In the genomic region with DNA sequence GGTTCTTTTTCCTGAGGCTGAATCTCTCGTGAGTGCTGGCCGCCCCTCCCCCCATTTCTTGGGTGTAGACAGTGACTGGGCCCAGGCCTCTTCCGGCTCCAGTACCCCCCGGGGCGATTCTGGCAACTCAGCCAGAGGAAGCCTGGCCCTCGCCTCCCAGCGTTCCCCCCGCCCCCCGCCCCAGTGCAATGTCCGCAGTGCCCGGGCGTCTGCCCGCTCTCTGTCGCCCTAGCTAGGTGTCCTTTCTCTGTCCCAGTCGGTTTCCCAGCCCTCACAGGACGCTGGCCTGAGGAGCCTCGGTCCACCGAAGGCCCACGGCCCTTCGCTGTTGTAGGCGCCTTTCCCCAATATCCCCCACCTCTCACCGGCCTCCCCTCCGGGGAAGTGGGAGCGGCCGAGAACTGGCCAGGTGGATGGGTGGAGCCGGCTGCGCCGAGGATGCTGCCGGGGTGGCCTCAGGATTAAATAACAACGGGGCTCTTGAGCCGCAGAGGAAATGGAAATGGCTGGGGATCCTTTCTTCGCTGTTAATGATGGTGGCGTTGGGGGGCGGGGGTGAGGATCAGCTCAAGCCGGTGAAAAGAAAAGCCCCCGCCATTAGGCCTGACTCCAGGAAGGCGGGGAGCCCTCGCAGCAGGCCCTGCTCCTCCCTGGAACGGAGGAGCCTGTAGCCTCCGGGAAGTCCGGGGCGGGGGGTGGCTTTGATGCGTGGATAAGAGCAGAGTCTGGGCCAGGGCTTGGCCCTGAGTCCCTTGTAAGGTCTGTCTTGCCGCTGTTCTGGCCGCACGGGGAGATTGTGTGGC, we compare ENCODE assay signal across 1 cellular context.
A peak's percentile ranks its signal among the peaks of the same experiment; 100 is the strongest.
TF ChIP-seq lines count a peak whose summit lies in the region.

No MANE protein-coding gene starts in this region.

TF ChIP-seq in K562, 482 proteins besides CTCF, POLR2A, EP300 and RAD21 (continued from another document and continues in another):
- TF ChIP-seq NFRKB (IDR thresholded peaks at IDR 0.05; ENCODE audit: low read depth): peak; percentile 54; the same call in 1 of the 2 replicates
- no peak for TF ChIP-seq EWSR1 (IDR thresholded peaks at IDR 0.05; ENCODE audit: borderline replicate concordance, low read depth, partially characterized antibody)
- peak; percentile 76 for TF ChIP-seq ZFX (CRISPR knock-in tag; IDR thresholded peaks at IDR 0.05)
- TF ChIP-seq, protein P1, sequence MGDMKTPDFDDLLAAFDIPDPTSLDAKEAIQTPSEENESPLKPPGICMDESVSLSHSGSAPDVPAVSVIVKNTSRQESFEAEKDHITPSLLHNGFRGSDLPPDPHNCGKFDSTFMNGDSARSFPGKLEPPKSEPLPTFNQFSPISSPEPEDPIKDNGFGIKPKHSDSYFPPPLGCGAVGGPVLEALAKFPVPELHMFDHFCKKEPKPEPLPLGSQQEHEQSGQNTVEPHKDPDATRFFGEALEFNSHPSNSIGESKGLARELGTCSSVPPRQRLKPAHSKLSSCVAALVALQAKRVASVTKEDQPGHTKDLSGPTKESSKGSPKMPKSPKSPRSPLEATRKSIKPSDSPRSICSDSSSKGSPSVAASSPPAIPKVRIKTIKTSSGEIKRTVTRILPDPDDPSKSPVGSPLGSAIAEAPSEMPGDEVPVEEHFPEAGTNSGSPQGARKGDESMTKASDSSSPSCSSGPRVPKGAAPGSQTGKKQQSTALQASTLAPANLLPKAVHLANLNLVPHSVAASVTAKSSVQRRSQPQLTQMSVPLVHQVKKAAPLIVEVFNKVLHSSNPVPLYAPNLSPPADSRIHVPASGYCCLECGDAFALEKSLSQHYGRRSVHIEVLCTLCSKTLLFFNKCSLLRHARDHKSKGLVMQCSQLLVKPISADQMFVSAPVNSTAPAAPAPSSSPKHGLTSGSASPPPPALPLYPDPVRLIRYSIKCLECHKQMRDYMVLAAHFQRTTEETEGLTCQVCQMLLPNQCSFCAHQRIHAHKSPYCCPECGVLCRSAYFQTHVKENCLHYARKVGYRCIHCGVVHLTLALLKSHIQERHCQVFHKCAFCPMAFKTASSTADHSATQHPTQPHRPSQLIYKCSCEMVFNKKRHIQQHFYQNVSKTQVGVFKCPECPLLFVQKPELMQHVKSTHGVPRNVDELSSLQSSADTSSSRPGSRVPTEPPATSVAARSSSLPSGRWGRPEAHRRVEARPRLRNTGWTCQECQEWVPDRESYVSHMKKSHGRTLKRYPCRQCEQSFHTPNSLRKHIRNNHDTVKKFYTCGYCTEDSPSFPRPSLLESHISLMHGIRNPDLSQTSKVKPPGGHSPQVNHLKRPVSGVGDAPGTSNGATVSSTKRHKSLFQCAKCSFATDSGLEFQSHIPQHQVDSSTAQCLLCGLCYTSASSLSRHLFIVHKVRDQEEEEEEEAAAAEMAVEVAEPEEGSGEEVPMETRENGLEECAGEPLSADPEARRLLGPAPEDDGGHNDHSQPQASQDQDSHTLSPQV (IDR thresholded peaks at IDR 0.05): peak; percentile 36
- TF ChIP-seq SIN3A (IDR thresholded peaks at IDR 0.05; ENCODE audit: borderline replicate concordance in 2 of 2, control insufficient read depth in 1 of 2, low read depth in 2 of 2, low read length in 2 of 2): peak in 1 of 2 experiments; percentile 39; a peak in 1 of 4 replicates
- TF ChIP-seq ZNF589 (CRISPR knock-in tag; IDR thresholded peaks at IDR 0.05; ENCODE audit: low read depth): 0 out of 2 replicates have a peak, but pooled peaks have one; percentile 43
- peak; percentile 83 for TF ChIP-seq RBFOX2 (IDR thresholded peaks at IDR 0.05; ENCODE audit: low read depth, low read length)
- TF ChIP-seq UBTF (IDR thresholded peaks at IDR 0.05; ENCODE audit: borderline replicate concordance in 1 of 2, low read depth in 2 of 2, low read length in 2 of 2): peak in 1 of 2 experiments; percentile 58; a peak in 1 of 4 replicates
- TF ChIP-seq POLR2B (IDR thresholded peaks at IDR 0.05; ENCODE audit: low read depth, partially characterized antibody): peak; percentile 32
- peak; percentile 60 for TF ChIP-seq SUPT5H (IDR thresholded peaks at IDR 0.05)
- no peak for TF ChIP-seq HCFC1 (IDR thresholded peaks at IDR 0.05; ENCODE audit: low read depth, low read length)
- TF ChIP-seq EP400 (IDR thresholded peaks at IDR 0.05): peak; percentile 51; the same call in 1 of the 2 replicates
- TF ChIP-seq FOXK2 (conservative IDR thresholded peaks at IDR 0.05 in 1 of 2, IDR thresholded peaks at IDR 0.05 in 1 of 2; ENCODE audit: low read depth in 2 of 2): peak in 1 of 2 experiments; percentile 73; a peak in 1 of 4 replicates
- 0 out of 2 replicates have a peak, but pooled peaks have one; percentile 54 for TF ChIP-seq ZNF644 (tag; IDR thresholded peaks at IDR 0.05; ENCODE audit: low read depth)
- TF ChIP-seq CREM (IDR thresholded peaks at IDR 0.05; ENCODE audit: low read depth): peak; percentile 48
- no peak for TF ChIP-seq POLR2AphosphoS2 (IDR thresholded peaks at IDR 0.05; ENCODE audit: low read length)
- TF ChIP-seq DDX20 (tag; IDR thresholded peaks at IDR 0.05; ENCODE audit: low read depth): no peak
- peak; percentile 34 for TF ChIP-seq PCBP1 (IDR thresholded peaks at IDR 0.05; ENCODE audit: low read depth, low read length, poor library complexity, severe bottlenecking)
- TF ChIP-seq GABPB1 (CRISPR knock-in tag; IDR thresholded peaks at IDR 0.05): peak; percentile 10; the same call in 1 of the 2 replicates
- 0 out of 4 replicates have a peak, but pooled peaks of 1 of the 2 experiments have one; percentile 14 for TF ChIP-seq RCOR1 (IDR thresholded peaks at IDR 0.05; ENCODE audit: borderline replicate concordance in 1 of 2, low read depth in 2 of 2, low read length in 2 of 2)
- TF ChIP-seq HEY1 (CRISPR knock-in tag; IDR thresholded peaks at IDR 0.05; ENCODE audit: borderline replicate concordance): no peak
- peak; percentile 26 for TF ChIP-seq CCNT2 (IDR thresholded peaks at IDR 0.05; ENCODE audit: borderline replicate concordance, extremely low read depth, insufficient read length, low read depth, low read length)
- peak; percentile 43; the same call in 1 of the 2 replicates for TF ChIP-seq ZBTB7A (IDR thresholded peaks at IDR 0.05; ENCODE audit: borderline replicate concordance, control insufficient read depth, low read depth, low read length)
- TF ChIP-seq ETV1 (tag; conservative IDR thresholded peaks at IDR 0.05; ENCODE audit: low read depth): peak; percentile 91
- TF ChIP-seq L3MBTL2 (IDR thresholded peaks at IDR 0.05): peak; percentile 36; the same call in 1 of the 2 replicates
- TF ChIP-seq CTBP1 (IDR thresholded peaks at IDR 0.05; ENCODE audit: borderline replicate concordance): peak; percentile 67; the same call in 1 of the 2 replicates
- TF ChIP-seq ZNF449 (CRISPR knock-in tag; IDR thresholded peaks at IDR 0.05): peak; percentile 5; the same call in 1 of the 2 replicates
- TF ChIP-seq, protein P2, sequence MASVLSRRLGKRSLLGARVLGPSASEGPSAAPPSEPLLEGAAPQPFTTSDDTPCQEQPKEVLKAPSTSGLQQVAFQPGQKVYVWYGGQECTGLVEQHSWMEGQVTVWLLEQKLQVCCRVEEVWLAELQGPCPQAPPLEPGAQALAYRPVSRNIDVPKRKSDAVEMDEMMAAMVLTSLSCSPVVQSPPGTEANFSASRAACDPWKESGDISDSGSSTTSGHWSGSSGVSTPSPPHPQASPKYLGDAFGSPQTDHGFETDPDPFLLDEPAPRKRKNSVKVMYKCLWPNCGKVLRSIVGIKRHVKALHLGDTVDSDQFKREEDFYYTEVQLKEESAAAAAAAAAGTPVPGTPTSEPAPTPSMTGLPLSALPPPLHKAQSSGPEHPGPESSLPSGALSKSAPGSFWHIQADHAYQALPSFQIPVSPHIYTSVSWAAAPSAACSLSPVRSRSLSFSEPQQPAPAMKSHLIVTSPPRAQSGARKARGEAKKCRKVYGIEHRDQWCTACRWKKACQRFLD (CRISPR knock-in tag; IDR thresholded peaks at IDR 0.05): peak; percentile 69
- TF ChIP-seq, protein P3, sequence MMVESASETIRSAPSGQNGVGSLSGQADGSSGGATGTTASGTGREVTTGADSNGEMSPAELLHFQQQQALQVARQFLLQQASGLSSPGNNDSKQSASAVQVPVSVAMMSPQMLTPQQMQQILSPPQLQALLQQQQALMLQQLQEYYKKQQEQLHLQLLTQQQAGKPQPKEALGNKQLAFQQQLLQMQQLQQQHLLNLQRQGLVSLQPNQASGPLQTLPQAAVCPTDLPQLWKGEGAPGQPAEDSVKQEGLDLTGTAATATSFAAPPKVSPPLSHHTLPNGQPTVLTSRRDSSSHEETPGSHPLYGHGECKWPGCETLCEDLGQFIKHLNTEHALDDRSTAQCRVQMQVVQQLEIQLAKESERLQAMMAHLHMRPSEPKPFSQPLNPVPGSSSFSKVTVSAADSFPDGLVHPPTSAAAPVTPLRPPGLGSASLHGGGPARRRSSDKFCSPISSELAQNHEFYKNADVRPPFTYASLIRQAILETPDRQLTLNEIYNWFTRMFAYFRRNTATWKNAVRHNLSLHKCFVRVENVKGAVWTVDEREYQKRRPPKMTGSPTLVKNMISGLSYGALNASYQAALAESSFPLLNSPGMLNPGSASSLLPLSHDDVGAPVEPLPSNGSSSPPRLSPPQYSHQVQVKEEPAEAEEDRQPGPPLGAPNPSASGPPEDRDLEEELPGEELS (CRISPR knock-in tag; IDR thresholded peaks at IDR 0.05; ENCODE audit: borderline replicate concordance): no peak
- TF ChIP-seq ZKSCAN1 (IDR thresholded peaks at IDR 0.05; ENCODE audit: low read depth, low read length): 0 out of 2 replicates have a peak, but pooled peaks have one; percentile 13
- peak; percentile 87 for TF ChIP-seq ATF7 (IDR thresholded peaks at IDR 0.05)
- peak; percentile 48 for TF ChIP-seq NFIC (IDR thresholded peaks at IDR 0.05)
- TF ChIP-seq NONO (IDR thresholded peaks at IDR 0.05; ENCODE audit: low read depth in 2 of 2, low read length in 1 of 2): peak in 1 of 2 experiments; percentile 77; a peak in 1 of 4 replicates
- TF ChIP-seq SPI1 (IDR thresholded peaks at IDR 0.05; ENCODE audit: borderline replicate concordance, low read depth, low read length): no peak
- TF ChIP-seq FOXA3 (CRISPR knock-in tag; conservative IDR thresholded peaks at IDR 0.05 in 1 of 2, IDR thresholded peaks at IDR 0.05 in 1 of 2): 0 out of 4 replicates have a peak, but pooled peaks of 1 of the 2 experiments have one; percentile 49
- TF ChIP-seq BRF2 (IDR thresholded peaks at IDR 0.05; ENCODE audit: borderline replicate concordance, insufficient read depth, insufficient read length): no peak
- no peak for TF ChIP-seq NR2C2 (CRISPR knock-in tag; IDR thresholded peaks at IDR 0.05)
- peak; percentile 50; the same call in 1 of the 2 replicates for TF ChIP-seq NR2C2 (tag; IDR thresholded peaks at IDR 0.05)
- TF ChIP-seq CHD4 (IDR thresholded peaks at IDR 0.05; ENCODE audit: insufficient read depth, insufficient replicate concordance, low read depth, low read length, poor library complexity, severe bottlenecking): peak; percentile 8
- TF ChIP-seq GATA2 (CRISPR knock-in tag; IDR thresholded peaks at IDR 0.05): peak; percentile 45
- peak; percentile 20 for TF ChIP-seq POLR2H (tag; IDR thresholded peaks at IDR 0.05; ENCODE audit: low read depth)
- TF ChIP-seq PBX2 (CRISPR knock-in tag; IDR thresholded peaks at IDR 0.05; ENCODE audit: low read depth): no peak
- TF ChIP-seq PBX2 (tag; conservative IDR thresholded peaks at IDR 0.05; ENCODE audit: low read depth): no peak
